Comparison of ENCODE assay signal across 10 cellular contexts in genomic region chr9:135978650-135979461, GRCh38. TPM values are rescaled to one million over a fixed set of nuclear protein-coding genes. Genes with fewer than 3 reads are reported as not detected.
DNase-seq lines count a peak whose midpoint lies in the region; ATAC-seq, FAIRE-seq and TF ChIP-seq lines count a peak whose summit lies in the region.
"Had no signal": no experiment of that assay in that cellular context is flagged by ENCODE, and none has a peak within 500 bp of the region (broad histone marks: within the 10 kb centered on the region; RNA-seq: fewer than 3 reads in every experiment).

No MANE protein-coding gene starts in this region.

- BruUV-seq in endothelial cell of umbilical vein (replicated peaks; lab: Mats Ljungman, UMichigan): no TSS peak

- DNase-seq in DMS53 (lab: John Stamatoyannopoulos, UW): peak; percentile 43
- no peak for DNase-seq in DMS53 treated with DMSO at 0.1 percent for 48 hours (lab: John Stamatoyannopoulos, UW; ENCODE audit: unreplicated experiment)
- peak; percentile 62 for DNase-seq in activated CD4-positive, alpha-beta memory T cell treated with anti-CD3 and anti-CD28 coated beads, Interleukin-2, amount 10 ng/mL, durations not matched to agents 7 days and 5 days
- DNase-seq in endothelial cell of umbilical vein (ENCODE audit: low read depth, low spot score): no peak
- no peak for DNase-seq in COR-L47 (lab: John Stamatoyannopoulos, UW)
- no peak for DNase-seq in inferior parietal cortex (ENCODE audit: extremely low spot score)
- no peak for DNase-seq in breast epithelium (ENCODE audit: low spot score in 2 of 2)
- DNase-seq: SW 1271 had no signal

- intact Hi-C loops in endothelial cell of umbilical vein (cut with micrococcal nuclease) (no loop called here), breast epithelium (cut with DNase I; ENCODE audit: low total_unique reads) (no loop called here)

- no peak for FAIRE-seq in endothelial cell of umbilical vein (lab: Jason Lieb, UNC)
- FAIRE-seq: colon had no signal

- dilution Hi-C loops in endothelial cell of umbilical vein (cut with MboI; ENCODE audit: extremely low pct_ligation_motif_present, low sequenced_read_pairs): no loop called here

- H3K36me3 ChIP-seq in endothelial cell of umbilical vein (ENCODE audit: control insufficient read depth in 2 of 2, extremely low read depth in 1 of 2, insufficient read depth in 2 of 2, low read length in 2 of 2): no peaks in the 10 kb centered on the region
- no peaks in the 10 kb centered on the region for H3K36me3 ChIP-seq in breast epithelium

- peaks cover 8% of the 10 kb centered on the region for H3K4me1 Mint-ChIP-seq in activated CD4-positive, alpha-beta memory T cell treated with anti-CD3 and anti-CD28 coated beads, Interleukin-2, amount 10 ng/mL, durations not matched to agents 7 days and 5 days
- H3K4me1 Mint-ChIP-seq in stimulated activated memory B cell treated with anti-CD40 and anti-IgM and Interleukin-4, amounts not matched to agents 10 μg/mL and 1 μg/mL and 100 μg/mL, for 72 hours: peaks cover 7% of the 10 kb centered on the region

- H2AFZ ChIP-seq in endothelial cell of umbilical vein (ENCODE audit: low read depth, low read length): peak overlapping the region; percentile 10

- no peak overlapping the region for H3K9ac ChIP-seq in endothelial cell of umbilical vein (replicated peaks; ENCODE audit: extremely low read depth, insufficient read depth, low read length)

- no peaks in the 10 kb centered on the region for H3K36me3 Mint-ChIP-seq in activated CD4-positive, alpha-beta memory T cell treated with anti-CD3 and anti-CD28 coated beads, Interleukin-2, amount 10 ng/mL, durations not matched to agents 7 days and 5 days (ENCODE audit: low read depth)
- H3K36me3 Mint-ChIP-seq in stimulated activated memory B cell treated with anti-CD40 and anti-IgM and Interleukin-4, amounts not matched to agents 10 μg/mL and 1 μg/mL and 100 μg/mL, for 72 hours: no peaks in the 10 kb centered on the region

- no peaks in the 10 kb centered on the region for H3K9me1 ChIP-seq in endothelial cell of umbilical vein (replicated peaks; ENCODE audit: control insufficient read depth, extremely low read depth, insufficient read depth, low read length)

- CTCF ChIA-PET in activated CD4-positive, alpha-beta memory T cell treated with anti-CD3 and anti-CD28 coated beads, Interleukin-2, amount 10 ng/mL, durations not matched to agents 7 days and 5 days (lab: Charles Lee): interaction anchor here (1.0 to 1.6 kb wide), 2 partner anchors 9 to 11 kb away, joined by 3 to 5 read pairs; no protein-coding TSS in a partner anchor
- CTCF ChIA-PET in endothelial cell of umbilical vein (lab: Charles Lee): no interaction called here

- H3K27ac ChIP-seq in endothelial cell of umbilical vein (ENCODE audit: insufficient read depth, low read depth, low read length) (no peak overlapping the region), breast epithelium (no peak overlapping the region)

- no peaks in the 10 kb centered on the region for H3K9me3 Mint-ChIP-seq in activated CD4-positive, alpha-beta memory T cell treated with anti-CD3 and anti-CD28 coated beads, Interleukin-2, amount 10 ng/mL, durations not matched to agents 7 days and 5 days
- H3K9me3 Mint-ChIP-seq in stimulated activated memory B cell treated with anti-CD40 and anti-IgM and Interleukin-4, amounts not matched to agents 10 μg/mL and 1 μg/mL and 100 μg/mL, for 72 hours: no peaks in the 10 kb centered on the region

- no peaks in the 10 kb centered on the region for H3K9me3 ChIP-seq in endothelial cell of umbilical vein (replicated peaks; ENCODE audit: control insufficient read depth, insufficient read depth, low read length)
- no peaks in the 10 kb centered on the region for H3K9me3 ChIP-seq in breast epithelium

- H3K4me2 ChIP-seq in endothelial cell of umbilical vein (ENCODE audit: insufficient read depth, low read length): no peak overlapping the region

- H3K4me1 ChIP-seq in endothelial cell of umbilical vein (ENCODE audit: control insufficient read depth, extremely low read depth, insufficient read depth, low read length): peaks cover 4% of the 10 kb centered on the region
- no peaks in the 10 kb centered on the region for H3K4me1 ChIP-seq in breast epithelium

- H3K27me3 Mint-ChIP-seq in activated CD4-positive, alpha-beta memory T cell treated with anti-CD3 and anti-CD28 coated beads, Interleukin-2, amount 10 ng/mL, durations not matched to agents 7 days and 5 days: no peaks in the 10 kb centered on the region
- peaks cover 72% of the 10 kb centered on the region for H3K27me3 Mint-ChIP-seq in stimulated activated memory B cell treated with anti-CD40 and anti-IgM and Interleukin-4, amounts not matched to agents 10 μg/mL and 1 μg/mL and 100 μg/mL, for 72 hours

- H4K20me1 ChIP-seq in endothelial cell of umbilical vein (replicated peaks; ENCODE audit: control insufficient read depth, extremely low read depth, insufficient read depth, low read length): no peaks in the 10 kb centered on the region

- TF ChIP-seq POLR2A in endothelial cell of umbilical vein (IDR thresholded peaks at IDR 0.05; ENCODE audit: low read depth, low read length) (no peak), breast epithelium (IDR thresholded peaks at IDR 0.05) (no peak)

- POLR2A ChIA-PET in activated CD4-positive, alpha-beta memory T cell treated with anti-CD3 and anti-CD28 coated beads, Interleukin-2, amount 10 ng/mL, durations not matched to agents 7 days and 5 days (lab: Charles Lee): no interaction called here
- POLR2A ChIA-PET in endothelial cell of umbilical vein (lab: Charles Lee): no interaction called here

- TF ChIP-seq CTCF in endothelial cell of umbilical vein (IDR thresholded peaks at IDR 0.05; ENCODE audit: extremely low read depth in 1 of 2, insufficient read depth in 1 of 2, low read depth in 1 of 2, low read length in 2 of 2) (no peak), breast epithelium (IDR thresholded peaks at IDR 0.05) (no peak)

- H3K4me3 Mint-ChIP-seq in activated CD4-positive, alpha-beta memory T cell treated with anti-CD3 and anti-CD28 coated beads, Interleukin-2, amount 10 ng/mL, durations not matched to agents 7 days and 5 days: no peak overlapping the region
- no peak overlapping the region for H3K4me3 Mint-ChIP-seq in stimulated activated memory B cell treated with anti-CD40 and anti-IgM and Interleukin-4, amounts not matched to agents 10 μg/mL and 1 μg/mL and 100 μg/mL, for 72 hours

- peak; percentile 37 for ATAC-seq in stimulated activated memory B cell treated with anti-CD40 and anti-IgM and Interleukin-4, amounts not matched to agents 10 μg/mL and 1 μg/mL and 100 μg/mL, for 72 hours

- H3K27ac Mint-ChIP-seq in activated CD4-positive, alpha-beta memory T cell treated with anti-CD3 and anti-CD28 coated beads, Interleukin-2, amount 10 ng/mL, durations not matched to agents 7 days and 5 days: peak overlapping the region; percentile 30
- H3K27ac Mint-ChIP-seq in stimulated activated memory B cell treated with anti-CD40 and anti-IgM and Interleukin-4, amounts not matched to agents 10 μg/mL and 1 μg/mL and 100 μg/mL, for 72 hours: no peak overlapping the region

- no peak overlapping the region for H3K4me3 ChIP-seq in endothelial cell of umbilical vein (replicated peaks in 1 of 3; ENCODE audit: insufficient read depth in 1 of 3, low read depth in 1 of 3, low read length in 3 of 3)
- H3K4me3 ChIP-seq in breast epithelium: no peak overlapping the region

- no peaks in the 10 kb centered on the region for H3K79me2 ChIP-seq in endothelial cell of umbilical vein (ENCODE audit: control insufficient read depth, insufficient read depth, low read length)

- H3K27me3 ChIP-seq in endothelial cell of umbilical vein (ENCODE audit: control insufficient read depth in 2 of 2, insufficient read depth in 2 of 2, low read length in 2 of 2): no peaks in the 10 kb centered on the region
- peaks cover 0 to 59% of the 10 kb centered on the region in 2 donors for H3K27me3 ChIP-seq in breast epithelium

TF ChIP-seq in endothelial cell of umbilical vein, 7 proteins besides CTCF, POLR2A, EP300 and RAD21:
- no peak for TF ChIP-seq MYC (IDR thresholded peaks at IDR 0.05; ENCODE audit: low read depth, low read length)
- no peak for TF ChIP-seq GATA2 (IDR thresholded peaks at IDR 0.05; ENCODE audit: insufficient read depth, insufficient read length, low read depth, low read length)
- TF ChIP-seq FOS (IDR thresholded peaks at IDR 0.05; ENCODE audit: borderline replicate concordance, insufficient read depth, low read length): no peak
- TF ChIP-seq MAX (IDR thresholded peaks at IDR 0.05; ENCODE audit: insufficient read depth, insufficient read length): no peak
- no peak for TF ChIP-seq JUN (IDR thresholded peaks at IDR 0.05; ENCODE audit: borderline replicate concordance, insufficient read depth, insufficient read length, low read depth)
- no peak for TF ChIP-seq EZH2 (IDR thresholded peaks at IDR 0.05; ENCODE audit: borderline replicate concordance, low read depth, low read length, severe bottlenecking)
- no peak for TF ChIP-seq POLR2AphosphoS5 (IDR thresholded peaks at IDR 0.05; ENCODE audit: insufficient read depth, low read depth, low read length)

RNA-seq across cellular contexts. Expression of gene UBAC1, which starts 17.7 kb away (rescaled TPM):
- total RNA-seq in activated CD4-positive, alpha-beta memory T cell treated with anti-CD3 and anti-CD28 coated beads, Interleukin-2, amount 10 ng/mL, durations not matched to agents 7 days and 5 days: 10 to 100 TPM; 28.1 to 29.5 TPM
- total RNA-seq in endothelial cell of umbilical vein (36.5 and 39.5 TPM in 2 replicates), breast epithelium (10 to 100 TPM; 39.2 to 53.0 (median 45.6) TPM)
- 56.6 and 56.7 TPM in 2 replicates for polyA plus RNA-seq in endothelial cell of umbilical vein
- polyA plus RNA-seq in endothelial cell of umbilical vein (2011; cell fraction: cytosol; rRNA removed): 47.6 and 49.4 TPM in 2 replicates
- 73.5 and 74.6 TPM in 2 replicates for polyA plus RNA-seq in endothelial cell of umbilical vein (2011; cell fraction: nucleus; rRNA removed)
- polyA plus RNA-seq in endothelial cell of umbilical vein (2012): 32.0 and 33.4 TPM in 2 replicates
- polyA minus RNA-seq in endothelial cell of umbilical vein: 33.8 and 40.7 TPM in 2 replicates
- 29.9 TPM for polyA minus RNA-seq in endothelial cell of umbilical vein (2011; cell fraction: cytosol; rRNA and poly(A)+ RNA removed)
- polyA minus RNA-seq in endothelial cell of umbilical vein (2011; cell fraction: nucleus; rRNA and poly(A)+ RNA removed): 9.7 and 10.6 TPM in 2 replicates

Comparison
In these comparisons a context has a peak if more than half of its experiments do, and no peak if none do; other contexts are left out.
1. DNase-seq: peak in DMS53 (single experiment) and activated CD4-positive, alpha-beta memory T cell treated with anti-CD3 and anti-CD28 coated beads, Interleukin-2, amount 10 ng/mL, durations not matched to agents 7 days and 5 days (single experiment); none in DMS53 treated with DMSO at 0.1 percent for 48 hours (single experiment), endothelial cell of umbilical vein (single experiment), COR-L47 (single experiment), inferior parietal cortex (single experiment) and breast epithelium (0 of 2).